In the genomic region with DNA sequence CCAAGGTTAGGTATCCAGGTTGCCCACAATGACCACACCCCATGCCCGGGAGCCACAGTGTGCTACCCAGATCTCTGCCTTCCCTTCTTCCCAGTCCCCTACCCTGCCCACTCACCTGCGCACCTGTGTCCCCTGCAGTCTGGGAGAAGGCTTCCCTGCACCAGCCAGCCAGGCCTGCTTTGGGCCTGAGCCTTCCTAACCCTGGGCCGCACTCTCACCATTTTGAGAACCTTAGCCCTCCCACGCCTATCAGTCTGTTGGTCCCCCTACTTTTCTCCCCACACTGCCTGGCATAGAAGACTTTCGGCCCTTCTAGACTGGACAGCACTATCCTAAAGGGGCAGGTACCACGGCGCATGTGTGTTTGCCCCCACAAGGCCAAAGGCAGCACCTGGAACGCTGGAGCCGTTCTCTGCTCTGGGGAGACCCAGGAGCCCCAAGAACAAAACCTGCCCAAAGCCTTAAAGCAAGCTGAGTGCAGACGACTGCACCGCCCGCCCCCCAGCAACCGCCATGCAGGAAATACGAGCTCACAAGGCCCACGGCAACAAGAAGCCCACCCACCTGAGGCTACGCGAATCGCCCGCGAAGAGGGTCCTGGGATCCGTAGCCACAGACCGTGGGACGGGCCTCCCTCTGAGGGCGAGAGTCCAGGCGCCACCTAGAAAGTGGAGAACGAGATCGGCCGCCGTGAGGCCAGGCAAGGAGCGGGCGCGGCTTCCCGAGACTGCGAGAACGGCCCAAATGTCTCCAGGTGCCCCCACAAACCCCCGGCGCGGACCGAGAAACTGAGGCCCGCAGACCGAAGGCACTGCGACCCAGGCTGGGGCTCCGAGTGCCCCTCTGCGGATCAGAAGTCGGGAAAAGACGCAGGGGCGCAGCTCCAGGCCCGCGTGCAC, we compare ENCODE assay signal across 7 cellular contexts. TPM values are rescaled to one million over a fixed set of nuclear protein-coding genes. Genes with fewer than 3 reads are reported as not detected.
A peak's percentile ranks its signal among the peaks of the same experiment; 100 is the strongest.
DNase-seq lines count a peak whose midpoint lies in the region; ATAC-seq, FAIRE-seq and TF ChIP-seq lines count a peak whose summit lies in the region.

No MANE protein-coding gene starts in this region.

- H3K9me3 ChIP-seq in left ventricle myocardium inferior (replicated peaks) = no peaks in the 10 kb centered on the region

- H3K27me3 ChIP-seq in left ventricle myocardium inferior (ENCODE audit: low read depth) = no peaks in the 10 kb centered on the region

- intact Hi-C loops in left ventricle myocardium inferior (cut with micrococcal nuclease) = no loop called here

- no peak for TF ChIP-seq CTCF in left ventricle myocardium inferior (IDR thresholded peaks at IDR 0.05; ENCODE audit: borderline replicate concordance)

- H3K36me3 ChIP-seq in left ventricle myocardium inferior = peaks cover 30% of the 10 kb centered on the region

- DNase-seq in activated naive CD4-positive, alpha-beta T cell treated with Interleukin-2 at 50 U/mL for 16 hours = peak; percentile 17
- DNase-seq in left ventricle myocardium inferior = no peak
- peak; percentile 21 for DNase-seq in putamen (ENCODE audit: low spot score)
- no peak for DNase-seq in GM12892 (ENCODE audit: insufficient read length)
- no peak for DNase-seq in NCI-H446 (lab: John Stamatoyannopoulos, UW)

- ATAC-seq in GM18907 (IDR thresholded peaks at IDR 0.05; ENCODE audit: unreplicated experiment) (peak; percentile 20), HG03159 (IDR thresholded peaks at IDR 0.05; ENCODE audit: unreplicated experiment) (peak; percentile 7)

- no peak for FAIRE-seq in GM12892 (lab: Jason Lieb, UNC)

- H3K4me1 ChIP-seq in left ventricle myocardium inferior = peaks cover 37% of the 10 kb centered on the region

- TF ChIP-seq POLR2A in GM12892 (IDR thresholded peaks at IDR 0.05; ENCODE audit: low read depth, low read length) = no peak; the same call in 1 of the 2 replicates

- H3K4me3 ChIP-seq in left ventricle myocardium inferior = peak overlapping the region; percentile 87

- peak overlapping the region; percentile 97 for H3K27ac ChIP-seq in left ventricle myocardium inferior (replicated peaks)

RNA-seq across cellular contexts. Expression of gene GNB1L, which starts 0.5 kb away (rescaled TPM):
- total RNA-seq in left ventricle myocardium inferior = 2.9 TPM
- polyA plus RNA-seq in GM12892 (2012; ENCODE audit: missing spikeins) = 1.6 TPM

RNA-seq across cellular contexts. Expression of gene RTL10, which starts 0.5 kb away (rescaled TPM):
- total RNA-seq in left ventricle myocardium inferior = 6.6 TPM
- polyA plus RNA-seq in GM12892 (2012; ENCODE audit: missing spikeins) = 5.6 TPM

Comparison
In these comparisons a context has a peak if more than half of its experiments do, and no peak if none do; other contexts are left out.
1. DNase-seq: peak in activated naive CD4-positive, alpha-beta T cell treated with Interleukin-2 at 50 U/mL for 16 hours (single experiment) and putamen (single experiment); none in left ventricle myocardium inferior (single experiment), GM12892 (single experiment) and NCI-H446 (0 of 2).